ENCODE assay signal across 8 cellular contexts in the genomic region with DNA sequence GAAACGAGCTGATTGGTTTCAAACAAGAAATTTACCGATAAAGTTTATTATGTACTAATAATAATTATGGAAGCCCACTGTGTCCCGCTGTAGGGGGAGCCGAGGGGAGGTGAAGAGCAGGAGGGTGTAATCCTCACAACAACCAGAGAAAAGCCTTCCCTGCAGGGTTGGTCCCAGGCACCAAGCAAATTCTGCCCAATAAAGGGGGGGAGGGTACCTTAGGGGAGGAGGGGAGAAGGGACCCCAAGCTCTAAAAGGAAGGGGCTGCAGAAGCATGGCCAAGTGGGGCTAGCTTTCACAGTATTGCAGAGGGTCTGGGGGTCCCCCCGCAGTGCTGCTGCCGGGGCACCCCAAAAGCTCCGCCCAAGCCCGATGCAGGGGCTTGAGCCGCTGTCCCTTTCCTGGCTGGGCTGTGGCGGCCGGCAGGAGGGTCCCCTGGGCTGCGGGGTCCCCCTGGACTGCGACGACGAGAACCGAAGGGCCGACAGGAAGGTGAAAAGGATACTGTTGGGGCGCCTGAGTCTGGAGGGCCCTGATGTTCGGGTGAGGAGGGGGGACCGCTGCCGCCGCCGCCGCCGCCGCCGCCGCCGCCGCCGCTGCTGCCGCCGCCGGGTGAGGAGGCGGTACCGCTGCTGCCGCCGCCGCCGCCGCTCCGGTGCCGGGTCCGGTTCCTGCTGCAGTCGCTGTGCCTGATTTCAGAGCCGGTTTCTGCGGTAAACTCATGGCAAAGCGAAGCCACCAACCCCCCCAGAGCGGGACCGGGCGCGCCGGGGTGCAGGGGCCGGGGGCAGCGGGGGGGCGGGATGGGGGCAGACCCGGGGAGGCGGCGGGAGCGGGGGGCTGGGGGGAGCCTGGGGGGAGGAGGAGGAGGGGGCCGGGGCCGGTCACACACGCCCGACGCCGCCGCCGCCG. TPM values are rescaled to one million over a fixed set of nuclear protein-coding genes. Genes with fewer than 3 reads are reported as not detected.
DNase-seq lines count a peak whose midpoint lies in the region; ATAC-seq, FAIRE-seq and TF ChIP-seq lines count a peak whose summit lies in the region.

No MANE protein-coding gene starts in this region.

- FAIRE-seq in D721Med (lab: Jason Lieb, UNC) = no peak

- peak overlapping the region; percentile 86 for H3K27ac Mint-ChIP-seq in activated CD4-positive, alpha-beta memory T cell treated with anti-CD3 and anti-CD28 coated beads for 36 hours

- no peaks in the 10 kb centered on the region for H3K27me3 Mint-ChIP-seq in activated CD4-positive, alpha-beta memory T cell treated with anti-CD3 and anti-CD28 coated beads for 36 hours

- intact Hi-C loops in activated CD4-positive, alpha-beta memory T cell treated with anti-CD3 and anti-CD28 coated beads for 36 hours (cut with micrococcal nuclease) = loop anchor here (2.0 to 10.0 kb wide), 4 partner anchors 181 to 606 kb away; a partner anchor contains a TSS

- H3K4me1 Mint-ChIP-seq in activated CD4-positive, alpha-beta memory T cell treated with anti-CD3 and anti-CD28 coated beads for 36 hours (ENCODE audit: low read depth) = peaks cover 22% of the 10 kb centered on the region

- H3K27ac ChIP-seq in effector memory CD4-positive, alpha-beta T cell (ENCODE audit: insufficient read depth, low read length, poor library complexity, severe bottlenecking) = peak overlapping the region; percentile 63
- peak overlapping the region; percentile 92 for H3K27ac ChIP-seq in subcutaneous abdominal adipose tissue (ENCODE audit: low read depth, low read length)

- CTCF ChIA-PET in activated CD4-positive, alpha-beta memory T cell treated with anti-CD3 and anti-CD28 coated beads for 36 hours (lab: Charles Lee) = no interaction called here

- peaks cover 6% of the 10 kb centered on the region for H3K4me1 ChIP-seq in effector memory CD4-positive, alpha-beta T cell (ENCODE audit: control insufficient read depth, insufficient read depth, low read length, poor library complexity, severe bottlenecking)
- peaks cover 4 to 39% (median 35%) of the 10 kb centered on the region in 5 donors for H3K4me1 ChIP-seq in subcutaneous abdominal adipose tissue (ENCODE audit: control insufficient read depth in 5 of 5, insufficient read depth in 5 of 5, low read length in 5 of 5)

- H3K9me3 Mint-ChIP-seq in activated CD4-positive, alpha-beta memory T cell treated with anti-CD3 and anti-CD28 coated beads for 36 hours = no peaks in the 10 kb centered on the region

- H3K9ac ChIP-seq in subcutaneous abdominal adipose tissue (ENCODE audit: low read length in 5 of 5) = peak overlapping the region; percentile 89 to 96 (median 93)

- ATAC-seq in GM21529 (IDR thresholded peaks at IDR 0.05; ENCODE audit: unreplicated experiment) = peak; percentile 11

- peak overlapping the region; percentile 81 for H3K4me3 Mint-ChIP-seq in activated CD4-positive, alpha-beta memory T cell treated with anti-CD3 and anti-CD28 coated beads for 36 hours

- H3K36me3 Mint-ChIP-seq in activated CD4-positive, alpha-beta memory T cell treated with anti-CD3 and anti-CD28 coated beads for 36 hours = peaks cover 11% of the 10 kb centered on the region

- peak overlapping the region; percentile 59 for H3K4me3 ChIP-seq in effector memory CD4-positive, alpha-beta T cell (ENCODE audit: insufficient read depth, low read depth, low read length, poor library complexity, severe bottlenecking)
- H3K4me3 ChIP-seq in subcutaneous abdominal adipose tissue (ENCODE audit: low read depth in 1 of 5, low read length in 5 of 5) = peak overlapping the region; percentile 81 to 90 (median 86)

- DNase-seq in COLO668 (lab: John Stamatoyannopoulos, UW; ENCODE audit: unreplicated experiment) = peak; percentile 76
- peak; percentile 62 for DNase-seq in NAMALWA (ENCODE audit: low spot score)
- peak; percentile 53 for DNase-seq in activated CD4-positive, alpha-beta memory T cell treated with anti-CD3 and anti-CD28 coated beads for 36 hours
- DNase-seq in effector memory CD4-positive, alpha-beta T cell = peak; percentile 34 to 44 (median 38)
- DNase-seq in mucosa of gallbladder (ENCODE audit: low spot score) = peak; percentile 20
- DNase-seq in D721Med (ENCODE audit: insufficient read length, low spot score) = no peak

- POLR2A ChIA-PET in activated CD4-positive, alpha-beta memory T cell treated with anti-CD3 and anti-CD28 coated beads for 36 hours (lab: Charles Lee) = interaction anchor here (0.7 to 0.8 kb wide), 2 partner anchors 10 to 389 kb away, joined by 3 to 4 read pairs; no protein-coding TSS in a partner anchor

- no peak for TF ChIP-seq CTCF in D721Med (IDR thresholded peaks at IDR 0.05; ENCODE audit: insufficient read depth, missing control alignments)

- H3K27me3 ChIP-seq in effector memory CD4-positive, alpha-beta T cell (replicated peaks; ENCODE audit: control insufficient read depth, insufficient read depth, low read length, poor library complexity, severe bottlenecking) = no peaks in the 10 kb centered on the region
- no peaks in the 10 kb centered on the region for H3K27me3 ChIP-seq in subcutaneous abdominal adipose tissue (ENCODE audit: control insufficient read depth in 5 of 5, insufficient read depth in 4 of 5, low read length in 5 of 5)

- H3K36me3 ChIP-seq in effector memory CD4-positive, alpha-beta T cell (ENCODE audit: control insufficient read depth, insufficient read depth, low read length) = no peaks in the 10 kb centered on the region
- no peaks in the 10 kb centered on the region for H3K36me3 ChIP-seq in subcutaneous abdominal adipose tissue (ENCODE audit: control insufficient read depth in 5 of 5, insufficient read depth in 5 of 5, low read length in 5 of 5)

- H3K9me3 ChIP-seq in effector memory CD4-positive, alpha-beta T cell (ENCODE audit: control insufficient read depth, low read length) = no peaks in the 10 kb centered on the region
- H3K9me3 ChIP-seq in subcutaneous abdominal adipose tissue (ENCODE audit: control insufficient read depth in 5 of 5, low read length in 5 of 5) = no peaks in the 10 kb centered on the region

RNA-seq across cellular contexts. Expression of a gene that starts 0.8 kb away (rescaled TPM):
- total RNA-seq in activated CD4-positive, alpha-beta memory T cell treated with anti-CD3 and anti-CD28 coated beads for 36 hours = 10 to 100 TPM; 39.9 to 42.7 TPM
- 63.9 TPM for total RNA-seq in mucosa of gallbladder
